In the genomic region with DNA sequence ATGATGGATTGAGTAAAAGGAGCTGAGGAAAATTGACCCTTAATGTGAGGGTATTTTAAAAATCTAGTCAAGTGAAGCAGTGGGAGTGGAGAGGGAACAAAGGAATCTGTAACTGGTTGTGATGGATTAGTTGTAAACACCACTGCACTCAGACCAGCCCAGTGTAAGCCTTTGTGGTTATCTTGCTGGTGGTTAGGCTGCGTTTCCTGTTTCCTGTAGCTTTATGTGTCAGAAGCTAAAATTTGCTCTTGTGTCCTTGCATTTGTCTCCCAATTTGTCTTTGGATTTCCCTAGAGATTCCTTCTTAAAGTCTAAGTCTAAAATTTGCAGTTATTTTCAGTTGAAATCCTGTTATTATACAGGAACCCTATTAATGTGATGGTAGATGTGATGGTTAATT, we compare ENCODE assay signal across 9 cellular contexts. TPM values are rescaled to one million over a fixed set of nuclear protein-coding genes. Genes with fewer than 3 reads are reported as not detected.
DNase-seq lines count a peak whose midpoint lies in the region; ATAC-seq, FAIRE-seq and TF ChIP-seq lines count a peak whose summit lies in the region.
"Had no signal": no experiment of that assay in that cellular context is flagged by ENCODE, and none has a peak within 500 bp of the region (broad histone marks: within the 10 kb centered on the region; RNA-seq: fewer than 3 reads in every experiment).

No MANE protein-coding gene starts in this region.

- H3K4me3 ChIP-seq in Peyer's patch (no peak overlapping the region), mesodermal cell (ENCODE audit: extremely low read depth, insufficient read depth, low read length, poor library complexity, severe bottlenecking) (no peak overlapping the region)

- TF ChIP-seq POLR2A in Peyer's patch (IDR thresholded peaks at IDR 0.05), result no peak

- H3K27ac ChIP-seq in Peyer's patch (no peak overlapping the region), mesodermal cell (ENCODE audit: low read depth, low read length, severe bottlenecking) (peak overlapping the region; percentile 6)

- DNase-seq in Peyer's patch, result peak in 2 of 3 donors; percentile 28 to 71
- no peak for DNase-seq in frontal cortex (ENCODE audit: low spot score in 2 of 2)
- no peak for DNase-seq in hepatic stellate cell (ENCODE audit: low spot score)
- DNase-seq in NCI-H2227 (lab: John Stamatoyannopoulos, UW; ENCODE audit: unreplicated experiment), result no peak
- no peak for DNase-seq in DMS114 treated with DMSO at 0.1 percent for 48 hours (lab: John Stamatoyannopoulos, UW; ENCODE audit: unreplicated experiment)

- WGBS in mesodermal cell (ENCODE audit: insufficient coverage in 2 of 2), 2 experiments, result 50% methylated on average over 1 of the region's 1 CpG; no CpG with 5 or more reads in 1 of the 2 experiments

- ATAC-seq in GM18868 (IDR thresholded peaks at IDR 0.05; ENCODE audit: unreplicated experiment) (peak; percentile 96), HG02759 (IDR thresholded peaks at IDR 0.05; ENCODE audit: unreplicated experiment) (peak; percentile 91)

- H3K4me1 ChIP-seq in Peyer's patch (no peaks in the 10 kb centered on the region), mesodermal cell (ENCODE audit: control insufficient read depth, insufficient read depth, low read length, poor library complexity, severe bottlenecking) (no peaks in the 10 kb centered on the region)

- no peaks in the 10 kb centered on the region for H3K36me3 ChIP-seq in Peyer's patch
- no peaks in the 10 kb centered on the region for H3K36me3 ChIP-seq in mesodermal cell (ENCODE audit: control insufficient read depth, insufficient read depth, low read length)

- TF ChIP-seq CTCF in Peyer's patch (IDR thresholded peaks at IDR 0.05), result no peak

- H3K27me3 ChIP-seq in Peyer's patch, result no peaks in the 10 kb centered on the region

- FAIRE-seq in frontal cortex (lab: Jason Lieb, UNC), result no peak

- H3K9me3 ChIP-seq in Peyer's patch (no peaks in the 10 kb centered on the region), mesodermal cell (ENCODE audit: control insufficient read depth, low read length) (peaks cover 11% of the 10 kb centered on the region)

RNA-seq across cellular contexts. Expression of gene IFNA21, which starts 6.3 kb away (rescaled TPM):
- total RNA-seq in Peyer's patch, result not detected
- polyA plus RNA-seq in mesodermal cell (2013, experiment 1 of 2), result not detected
- not detected for polyA plus RNA-seq in mesodermal cell (2013, experiment 2 of 2)
- not detected for total RNA-seq in frontal cortex
- polyA plus RNA-seq: esophagus had no signal

RNA-seq across cellular contexts. Expression of gene IFNW1, which starts 18.5 kb away (rescaled TPM):
- total RNA-seq in Peyer's patch, result not detected
- polyA plus RNA-seq in mesodermal cell (2013, experiment 1 of 2), result not detected
- not detected for polyA plus RNA-seq in mesodermal cell (2013, experiment 2 of 2)
- total RNA-seq in frontal cortex, result not detected
- polyA plus RNA-seq: esophagus had no signal

RNA-seq across cellular contexts. Expression of gene IFNA4, which starts 27.2 kb away (rescaled TPM):
- total RNA-seq in Peyer's patch (not detected), frontal cortex (not detected)
- not detected for polyA plus RNA-seq in mesodermal cell (2013, experiment 1 of 2)
- not detected for polyA plus RNA-seq in mesodermal cell (2013, experiment 2 of 2)
- polyA plus RNA-seq: esophagus had no signal

RNA-seq across cellular contexts. Expression of gene IFNA7, which starts 41.8 kb away (rescaled TPM):
- not detected for total RNA-seq in Peyer's patch
- not detected for polyA plus RNA-seq in mesodermal cell (2013, experiment 1 of 2)
- not detected for polyA plus RNA-seq in mesodermal cell (2013, experiment 2 of 2)
- total RNA-seq in frontal cortex, result not detected
- polyA plus RNA-seq: esophagus had no signal

RNA-seq across cellular contexts. Expression of gene IFNA10, which starts 46.8 kb away (rescaled TPM):
- total RNA-seq in Peyer's patch, result not detected
- not detected for polyA plus RNA-seq in mesodermal cell (2013, experiment 1 of 2)
- not detected for polyA plus RNA-seq in mesodermal cell (2013, experiment 2 of 2)
- total RNA-seq in frontal cortex, result not detected
- polyA plus RNA-seq: esophagus had no signal

Comparison
In these comparisons a context has a peak if more than half of its experiments do, and no peak if none do; other contexts are left out.
1. DNase-seq: peak in Peyer's patch (2 of 3); none in frontal cortex (0 of 2), hepatic stellate cell (single experiment), NCI-H2227 (single experiment) and DMS114 treated with DMSO at 0.1 percent for 48 hours (single experiment).